ENCODE assay signal across 10 cellular contexts in the genomic region with DNA sequence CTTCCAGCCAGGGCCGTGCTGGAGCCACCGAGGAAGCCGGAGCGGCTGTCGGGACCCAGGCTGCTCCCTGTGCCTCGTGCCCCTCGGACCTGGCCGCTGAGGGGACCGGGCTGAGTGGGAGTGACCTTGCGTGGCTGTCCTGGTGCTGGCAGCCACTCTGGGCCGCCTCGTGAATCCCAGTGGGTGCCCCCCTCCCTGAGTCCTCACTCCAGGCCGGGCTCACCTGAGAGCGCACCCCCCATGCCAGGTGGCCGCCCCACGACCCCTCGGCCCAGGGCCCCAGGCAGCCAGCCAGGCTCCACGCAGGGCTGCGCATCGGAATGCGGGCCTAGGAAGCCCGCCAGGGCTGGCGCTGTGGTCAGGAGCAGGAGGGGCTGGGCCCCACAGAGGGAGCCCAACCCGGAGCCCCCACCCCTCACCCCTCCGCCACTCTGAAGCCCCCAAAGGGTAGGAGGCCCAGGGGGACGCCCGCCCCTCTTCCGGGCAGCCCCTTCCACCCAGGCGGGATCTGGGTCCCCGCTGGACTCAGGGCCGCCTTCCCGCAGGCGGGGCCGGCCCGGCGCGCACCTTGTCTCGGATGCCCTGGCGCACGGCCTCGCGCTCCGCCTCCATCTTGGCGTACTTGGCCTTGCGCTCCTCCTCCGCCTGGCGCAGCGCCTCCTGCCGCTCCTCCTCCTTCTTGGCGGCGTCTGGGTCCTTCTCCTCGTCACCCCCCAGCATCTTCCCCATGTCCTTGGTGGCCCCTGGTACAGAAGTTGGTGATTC. TPM values are rescaled to one million over a fixed set of nuclear protein-coding genes. Genes with fewer than 3 reads are reported as not detected.
DNase-seq lines count a peak whose midpoint lies in the region; ATAC-seq lines count a peak whose summit lies in the region.
"Had no signal": no experiment of that assay in that cellular context is flagged by ENCODE, and none has a peak within 500 bp of the region (broad histone marks: within the 10 kb centered on the region; RNA-seq: fewer than 3 reads in every experiment).

No MANE protein-coding gene starts in this region.

- H3K36me3 Mint-ChIP-seq in CD4-positive, alpha-beta memory T cell, result no peaks in the 10 kb centered on the region
- H3K36me3 Mint-ChIP-seq in T-helper 1 cell treated with Interleukin-12 subunit alpha and Interleukin-12 subunit beta and Interleukin-4 antibody, amounts not matched to agents 30 μg/mL and 1 μg/mL, for 36 hours (ENCODE audit: low read depth), result peaks cover 2% of the 10 kb centered on the region
- peaks cover 4% of the 10 kb centered on the region for H3K36me3 Mint-ChIP-seq in central memory CD8-positive, alpha-beta T cell (ENCODE audit: insufficient read depth)

- H3K27me3 ChIP-seq in CD4-positive, alpha-beta memory T cell (ENCODE audit: insufficient read depth, low read length), result peaks cover 17% of the 10 kb centered on the region

- no peaks in the 10 kb centered on the region for H3K9me3 ChIP-seq in CD4-positive, alpha-beta memory T cell (ENCODE audit: control insufficient read depth in 1 of 2, low read length in 2 of 2)

- H3K36me3 ChIP-seq in CD4-positive, alpha-beta memory T cell (ENCODE audit: insufficient read depth, low read length), result no peaks in the 10 kb centered on the region

- DNase-seq in CD4-positive, alpha-beta memory T cell, result peak in 4 of 5 donors; percentile 36 to 48 (median 40)
- DNase-seq in central memory CD8-positive, alpha-beta T cell (ENCODE audit: low spot score in 2 of 2), result no peak
- DNase-seq in posterior vena cava (ENCODE audit: low spot score) (peak; percentile 80), UCSD-AML1 (lab: John Stamatoyannopoulos, UW; ENCODE audit: unreplicated experiment) (no peak), Ammon's horn (ENCODE audit: low spot score) (no peak), LoVo (ENCODE audit: low spot score) (no peak)
- DNase-seq: GF-D8 had no signal

- H3K4me3 Mint-ChIP-seq in CD4-positive, alpha-beta memory T cell, result peak overlapping the region; percentile 75 to 87 (median 80)
- H3K4me3 Mint-ChIP-seq in T-helper 1 cell treated with Interleukin-12 subunit alpha and Interleukin-12 subunit beta and Interleukin-4 antibody, amounts not matched to agents 30 μg/mL and 1 μg/mL, for 36 hours, result peak overlapping the region; percentile 79
- peak overlapping the region; percentile 71 for H3K4me3 Mint-ChIP-seq in central memory CD8-positive, alpha-beta T cell

- H3K4me1 ChIP-seq in CD4-positive, alpha-beta memory T cell (ENCODE audit: insufficient read depth, low read length), result peaks cover 42% of the 10 kb centered on the region

- H3K27ac ChIP-seq in CD4-positive, alpha-beta memory T cell (ENCODE audit: low read depth, low read length), result no peak overlapping the region

- CTCF ChIA-PET in CD4-positive, alpha-beta memory T cell (lab: Charles Lee; ENCODE audit: partially characterized antibody), result no interaction called here

- ATAC-seq in central memory CD8-positive, alpha-beta T cell (replicated peaks; ENCODE audit: extremely low read depth, poor library complexity, severe bottlenecking), result peak; percentile 48
- ATAC-seq in GM19035 (IDR thresholded peaks at IDR 0.05; ENCODE audit: unreplicated experiment), result no peak

- POLR2A ChIA-PET in CD4-positive, alpha-beta memory T cell (lab: Charles Lee; ENCODE audit: partially characterized antibody), result no interaction called here

- H3K27ac Mint-ChIP-seq in CD4-positive, alpha-beta memory T cell, result peak overlapping the region in 6 of 7 donors; percentile 12 to 88 (median 73)
- peak overlapping the region; percentile 75 for H3K27ac Mint-ChIP-seq in T-helper 1 cell treated with Interleukin-12 subunit alpha and Interleukin-12 subunit beta and Interleukin-4 antibody, amounts not matched to agents 30 μg/mL and 1 μg/mL, for 36 hours
- H3K27ac Mint-ChIP-seq in central memory CD8-positive, alpha-beta T cell (ENCODE audit: low read depth), result no peak overlapping the region

- H3K4me3 ChIP-seq in CD4-positive, alpha-beta memory T cell (ENCODE audit: low read length in 2 of 2), result peak overlapping the region; percentile 39 to 49
- H3K4me3 ChIP-seq: lung had no signal

- peaks cover 19 to 33% of the 10 kb centered on the region in 2 donors for H3K27me3 Mint-ChIP-seq in CD4-positive, alpha-beta memory T cell
- peaks cover 55% of the 10 kb centered on the region for H3K27me3 Mint-ChIP-seq in T-helper 1 cell treated with Interleukin-12 subunit alpha and Interleukin-12 subunit beta and Interleukin-4 antibody, amounts not matched to agents 30 μg/mL and 1 μg/mL, for 36 hours (ENCODE audit: low read depth)
- peaks cover 42% of the 10 kb centered on the region for H3K27me3 Mint-ChIP-seq in central memory CD8-positive, alpha-beta T cell

- H3K4me1 Mint-ChIP-seq in CD4-positive, alpha-beta memory T cell, result peaks cover 9 to 47% (median 18%) of the 10 kb centered on the region in 4 donors
- H3K4me1 Mint-ChIP-seq in T-helper 1 cell treated with Interleukin-12 subunit alpha and Interleukin-12 subunit beta and Interleukin-4 antibody, amounts not matched to agents 30 μg/mL and 1 μg/mL, for 36 hours (ENCODE audit: low read depth), result peaks cover 22% of the 10 kb centered on the region
- H3K4me1 Mint-ChIP-seq in central memory CD8-positive, alpha-beta T cell, result peaks cover 27% of the 10 kb centered on the region

- peaks cover 0 to 2% (median 0%) of the 10 kb centered on the region in 8 donors for H3K9me3 Mint-ChIP-seq in CD4-positive, alpha-beta memory T cell
- no peaks in the 10 kb centered on the region for H3K9me3 Mint-ChIP-seq in T-helper 1 cell treated with Interleukin-12 subunit alpha and Interleukin-12 subunit beta and Interleukin-4 antibody, amounts not matched to agents 30 μg/mL and 1 μg/mL, for 36 hours
- no peaks in the 10 kb centered on the region for H3K9me3 Mint-ChIP-seq in central memory CD8-positive, alpha-beta T cell

- intact Hi-C loops in CD4-positive, alpha-beta memory T cell (cut with micrococcal nuclease), result no loop called here
- intact Hi-C loops in posterior vena cava (cut with DNase I), result no loop called here

RNA-seq across cellular contexts. Expression of gene CPLX1, which starts 33.9 kb away (rescaled TPM):
- total RNA-seq in CD4-positive, alpha-beta memory T cell, result 1 to 10 TPM in 1 of 2 experiments, under 1 TPM in 1; 0.64 to 1.5 TPM
- polyA plus RNA-seq in CD4-positive, alpha-beta memory T cell, result under 1 TPM in 1 of 2 donors, not detected in 1; 0.26 TPM
- 1 to 10 TPM; 2.5 to 5.1 TPM for total RNA-seq in posterior vena cava

Comparison
In these comparisons a context has a peak if more than half of its experiments do, and no peak if none do; other contexts are left out.
1. DNase-seq: peak in CD4-positive, alpha-beta memory T cell (4 of 5) and posterior vena cava (single experiment); none in central memory CD8-positive, alpha-beta T cell (0 of 2), UCSD-AML1 (single experiment), Ammon's horn (single experiment) and LoVo (single experiment).
2. Peak in every context shown above with its lines, with median percentiles within 50 percentile points of each other: H3K4me3 Mint-ChIP-seq.